In the genomic region with DNA sequence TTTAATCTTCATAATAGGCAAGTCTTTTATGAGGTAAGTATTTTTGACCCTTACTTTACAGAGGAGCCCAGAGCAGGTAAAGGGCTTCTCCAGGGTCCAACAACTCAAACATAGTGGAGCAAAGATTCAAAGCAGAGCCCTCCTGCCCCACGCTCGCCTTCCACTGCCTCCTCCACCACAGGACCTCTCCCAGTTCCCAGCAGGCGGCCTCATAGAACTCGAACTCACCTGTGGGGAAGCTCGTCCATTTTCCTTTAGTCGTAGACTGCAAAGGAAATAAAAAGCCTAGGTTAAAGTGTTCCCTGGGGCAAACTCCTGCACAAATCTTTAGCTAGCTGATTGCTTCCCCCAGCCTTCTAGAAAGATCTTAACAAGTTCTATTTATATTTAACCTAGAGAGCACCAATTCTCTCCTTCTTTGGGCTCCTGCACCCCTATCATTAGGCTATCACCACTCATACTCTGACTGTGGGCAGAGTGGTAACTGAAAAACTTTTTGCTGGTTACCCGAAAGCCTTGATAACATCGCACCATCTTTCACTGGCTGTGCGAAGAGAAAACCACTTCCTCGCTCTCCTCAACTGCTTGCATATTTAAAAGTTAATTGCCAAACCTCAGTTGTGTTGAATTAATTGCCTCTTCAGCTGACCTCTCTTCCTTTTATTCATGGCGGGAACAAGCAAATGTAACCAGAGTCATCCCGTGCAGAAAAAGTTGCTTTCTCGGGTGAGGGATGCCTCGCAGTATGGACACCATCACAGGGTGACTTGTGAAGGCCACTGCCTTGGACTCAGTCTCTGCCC, we compare ENCODE assay signal across 11 cellular contexts.
DNase-seq lines count a peak whose midpoint lies in the region; ATAC-seq and TF ChIP-seq lines count a peak whose summit lies in the region.
"Had no signal": no experiment of that assay in that cellular context is flagged by ENCODE, and none has a peak within 500 bp of the region (broad histone marks: within the 10 kb centered on the region; RNA-seq: fewer than 3 reads in every experiment).

No MANE protein-coding gene starts in this region.

- peak; percentile 62 to 72 (median 67) for DNase-seq in CD4-positive, alpha-beta memory T cell
- DNase-seq in T-cell (peak in 31 of 34 experiments; percentile 6 to 46 (median 27)), NCI-H2029 treated with DMSO at 0.1 percent for 48 hours (lab: John Stamatoyannopoulos, UW) (no peak), cardiac septum (ENCODE audit: low spot score) (no peak), osteoblast (ENCODE audit: insufficient read length, low spot score, missing footprints) (no peak)
- peak; percentile 46 to 61 (median 49) for DNase-seq in effector memory CD8-positive, alpha-beta T cell
- DNase-seq in effector CD4-positive, alpha-beta T cell = no peak
- DNase-seq: head of caudate nucleus had no signal

- H3K4me2 ChIP-seq in osteoblast (ENCODE audit: insufficient read depth, low read length) = no peak overlapping the region

- no peaks in the 10 kb centered on the region for H3K27me3 ChIP-seq in CD4-positive, alpha-beta memory T cell (ENCODE audit: insufficient read depth, low read length)
- H3K27me3 ChIP-seq in osteoblast (ENCODE audit: insufficient read depth, low read length) = peaks cover 4% of the 10 kb centered on the region
- H3K27me3 ChIP-seq: breast epithelium had no signal

- H4K20me1 ChIP-seq in osteoblast (ENCODE audit: insufficient read depth, low read length) = no peaks in the 10 kb centered on the region

- H3K9me3 Mint-ChIP-seq in CD4-positive, alpha-beta memory T cell = peaks cover 0 to 7% (median 2%) of the 10 kb centered on the region in 8 donors
- no peaks in the 10 kb centered on the region for H3K9me3 Mint-ChIP-seq in T-cell
- H3K9me3 Mint-ChIP-seq in effector memory CD8-positive, alpha-beta T cell = no peaks in the 10 kb centered on the region

- peaks cover 0 to 3% of the 10 kb centered on the region in 2 donors for H3K27me3 Mint-ChIP-seq in CD4-positive, alpha-beta memory T cell
- H3K27me3 Mint-ChIP-seq in T-cell = peaks cover 0 to 7% of the 10 kb centered on the region in 2 donors
- peaks cover 39 to 57% of the 10 kb centered on the region in 2 donors for H3K27me3 Mint-ChIP-seq in effector memory CD8-positive, alpha-beta T cell

- H3K4me1 ChIP-seq in CD4-positive, alpha-beta memory T cell (ENCODE audit: insufficient read depth, low read length) = peaks cover 60% of the 10 kb centered on the region
- no peaks in the 10 kb centered on the region for H3K4me1 ChIP-seq in osteoblast (ENCODE audit: insufficient read depth, low read length)
- H3K4me1 ChIP-seq: breast epithelium had no signal

- ATAC-seq in GM19468 (IDR thresholded peaks at IDR 0.05; ENCODE audit: extremely low read depth, unreplicated experiment) (peak; percentile 62), T-cell (replicated peaks in 1 of 4) (peak; percentile 86 to 95 (median 94))
- ATAC-seq in effector memory CD8-positive, alpha-beta T cell (replicated peaks) = peak; percentile 95

- POLR2A ChIA-PET in CD4-positive, alpha-beta memory T cell (lab: Charles Lee; ENCODE audit: partially characterized antibody) = no interaction called here
- POLR2A ChIA-PET in T-cell (lab: Charles Lee) = no interaction called here

- no peaks in the 10 kb centered on the region for H3K36me3 Mint-ChIP-seq in CD4-positive, alpha-beta memory T cell
- no peaks in the 10 kb centered on the region for H3K36me3 Mint-ChIP-seq in T-cell
- no peaks in the 10 kb centered on the region for H3K36me3 Mint-ChIP-seq in effector memory CD8-positive, alpha-beta T cell (ENCODE audit: insufficient read depth)

- CTCF ChIA-PET in CD4-positive, alpha-beta memory T cell (lab: Charles Lee; ENCODE audit: partially characterized antibody) = interaction anchor here (1.1 to 1.3 kb wide), 2 partner anchors 9 to 308 kb away, joined by 4 read pairs; no protein-coding TSS in a partner anchor
- CTCF ChIA-PET in T-cell (lab: Charles Lee) = no interaction called here

- no peaks in the 10 kb centered on the region for H3K9me3 ChIP-seq in CD4-positive, alpha-beta memory T cell (ENCODE audit: control insufficient read depth in 1 of 2, low read length in 2 of 2)
- H3K9me3 ChIP-seq in osteoblast (ENCODE audit: low read depth, low read length) = no peaks in the 10 kb centered on the region
- H3K9me3 ChIP-seq: breast epithelium had no signal

- no peaks in the 10 kb centered on the region for H3K36me3 ChIP-seq in CD4-positive, alpha-beta memory T cell (ENCODE audit: insufficient read depth, low read length)
- H3K36me3 ChIP-seq in osteoblast (ENCODE audit: insufficient read depth, low read length) = no peaks in the 10 kb centered on the region
- H3K36me3 ChIP-seq: breast epithelium had no signal

- no peak for TF ChIP-seq CTCF in osteoblast (IDR thresholded peaks at IDR 0.05; ENCODE audit: extremely low read depth, low read depth, low read length)

- intact Hi-C loops in CD4-positive, alpha-beta memory T cell (cut with micrococcal nuclease) = loop anchor here (2.0 to 5.0 kb wide), 3 partner anchors 57 to 298 kb away; partner anchors contain the start of gene DPF3
- intact Hi-C loops in cardiac septum (cut with DNase I) = no loop called here

- H3K27ac ChIP-seq in CD4-positive, alpha-beta memory T cell (ENCODE audit: low read depth, low read length) = no peak overlapping the region
- H3K27ac ChIP-seq in osteoblast (ENCODE audit: low read depth, low read length) = no peak overlapping the region
- H3K27ac ChIP-seq: breast epithelium, C4-2B had no signal

- H3K79me2 ChIP-seq in osteoblast (ENCODE audit: insufficient read depth, low read length) = no peaks in the 10 kb centered on the region

- peak overlapping the region in 7 of 8 donors; percentile 22 to 78 (median 62) for H3K4me3 Mint-ChIP-seq in CD4-positive, alpha-beta memory T cell
- peak overlapping the region; percentile 13 to 67 (median 26) for H3K4me3 Mint-ChIP-seq in T-cell
- H3K4me3 Mint-ChIP-seq in effector memory CD8-positive, alpha-beta T cell = peak overlapping the region; percentile 77 to 79

- H2AFZ ChIP-seq in osteoblast (ENCODE audit: low read length) = no peak overlapping the region

- H3K27ac Mint-ChIP-seq in CD4-positive, alpha-beta memory T cell = peak overlapping the region; percentile 3 to 71 (median 54)
- peak overlapping the region; percentile 18 to 24 for H3K27ac Mint-ChIP-seq in T-cell
- H3K27ac Mint-ChIP-seq in effector memory CD8-positive, alpha-beta T cell = peak overlapping the region in 1 of 2 donors; percentile 69

- H3K4me1 Mint-ChIP-seq in CD4-positive, alpha-beta memory T cell = peaks cover 37 to 68% (median 52%) of the 10 kb centered on the region in 4 donors
- peaks cover 57 to 70% (median 60%) of the 10 kb centered on the region in 3 donors for H3K4me1 Mint-ChIP-seq in T-cell
- H3K4me1 Mint-ChIP-seq in effector memory CD8-positive, alpha-beta T cell (ENCODE audit: low read depth in 2 of 2) = peaks cover 40 to 50% of the 10 kb centered on the region in 2 donors

- H3K4me3 ChIP-seq in CD4-positive, alpha-beta memory T cell (ENCODE audit: low read length in 2 of 2) = no peak overlapping the region
- H3K4me3 ChIP-seq in osteoblast (ENCODE audit: insufficient read depth, low read length) = no peak overlapping the region
- H3K4me3 ChIP-seq: breast epithelium had no signal

Comparison
In these comparisons a context has a peak if more than half of its experiments do, and no peak if none do; other contexts are left out.
1. DNase-seq: peak in CD4-positive, alpha-beta memory T cell (5 of 5), T-cell (31 of 34) and effector memory CD8-positive, alpha-beta T cell (3 of 3); none in effector CD4-positive, alpha-beta T cell (single experiment), NCI-H2029 treated with DMSO at 0.1 percent for 48 hours (single experiment), cardiac septum (single experiment) and osteoblast (single experiment).
2. H3K4me3 Mint-ChIP-seq: peak in every context shown above with its lines; median percentile 78 in effector memory CD8-positive, alpha-beta T cell; 62 in CD4-positive, alpha-beta memory T cell; 26 in T-cell.
3. Peak in every context shown above with its lines, with median percentiles within 50 percentile points of each other: ATAC-seq.